17 cellular contexts compared by ENCODE assay signal in the genomic region with DNA sequence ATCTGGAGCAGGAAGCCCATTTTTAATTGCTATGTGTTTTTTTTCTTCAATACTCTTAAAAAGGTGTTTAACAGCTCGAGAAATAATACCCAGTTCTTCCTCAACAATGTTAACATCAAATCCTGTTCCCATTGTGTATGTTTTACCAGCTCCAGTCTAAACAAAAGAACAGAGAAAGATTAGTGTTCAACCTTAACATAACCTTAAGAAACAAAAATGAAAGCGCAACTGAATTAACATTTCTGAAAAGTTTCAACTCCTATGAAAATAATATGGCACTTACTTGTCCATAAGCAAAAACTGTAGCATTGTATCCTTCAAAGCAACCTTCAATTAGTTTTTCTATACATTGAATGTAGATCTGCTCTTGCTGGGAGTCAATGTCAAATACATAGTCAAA.
"Had no signal": no experiment of that assay in that cellular context is flagged by ENCODE, and none has a peak within 500 bp of the region (broad histone marks: within the 10 kb centered on the region; RNA-seq: fewer than 3 reads in every experiment).

No MANE protein-coding gene starts in this region.

- H3K27ac ChIP-seq: right lobe of liver had no signal

- DNase-seq: activated CD4-positive, CD25-positive, alpha-beta regulatory T cell treated with anti-CD3 and anti-CD28 coated beads, Interleukin-2, amount 50 U/mL, for 72 hours; activated gamma-delta T cell treated with Interleukin-2 at 50 U/mL for 16 hours; activated naive CD8-positive, alpha-beta T cell treated with anti-CD3 and anti-CD28 coated beads, Interleukin-2, amount 50 U/mL, for 24 hours; activated T-cell treated with anti-CD3 and anti-CD28 coated beads, Interleukin-2, amount 50 U/mL, for 24 hours; aorta; effector memory CD4-positive, alpha-beta T cell; foreskin melanocyte; kidney glomerular epithelial cell; left ventricle myocardium superior; mesenchymal stem cell; nucleus accumbens; right lobe of liver; stimulated activated naive CD8-positive, alpha-beta T cell treated with anti-CD3 and anti-CD28 coated beads, Interleukin-15, amount 100 ng/mL, for 72 hours had no signal

- H3K4me1 Mint-ChIP-seq: nephron had no signal

- H3K36me3 ChIP-seq: right lobe of liver had no signal

- H3K4me3 Mint-ChIP-seq: activated naive CD8-positive, alpha-beta T cell treated with anti-CD3 and anti-CD28 coated beads, Interleukin-2, amount 50 U/mL, for 24 hours; activated T-cell treated with anti-CD3 and anti-CD28 coated beads, Interleukin-2, amount 50 U/mL, for 24 hours; dendritic cell treated with granulocyte-macrophage colony-stimulating factor and Interleukin-4, amounts not matched to agents 40 ng/mL and 50 ng/mL, for 4 days; nephron; type B pancreatic cell had no signal

- H3K27ac Mint-ChIP-seq: activated naive CD8-positive, alpha-beta T cell treated with anti-CD3 and anti-CD28 coated beads, Interleukin-2, amount 50 U/mL, for 24 hours; activated T-cell treated with anti-CD3 and anti-CD28 coated beads, Interleukin-2, amount 50 U/mL, for 24 hours; dendritic cell treated with granulocyte-macrophage colony-stimulating factor and Interleukin-4, amounts not matched to agents 40 ng/mL and 50 ng/mL, for 4 days; nephron; type B pancreatic cell had no signal

- H3K4me3 ChIP-seq: right lobe of liver, smooth muscle cell had no signal

- H3K4me2 ChIP-seq: smooth muscle cell had no signal

- H3K9me3 Mint-ChIP-seq: activated naive CD8-positive, alpha-beta T cell treated with anti-CD3 and anti-CD28 coated beads, Interleukin-2, amount 50 U/mL, for 24 hours; activated T-cell treated with anti-CD3 and anti-CD28 coated beads, Interleukin-2, amount 50 U/mL, for 24 hours; dendritic cell treated with granulocyte-macrophage colony-stimulating factor and Interleukin-4, amounts not matched to agents 40 ng/mL and 50 ng/mL, for 4 days; nephron had no signal

- H3K27me3 Mint-ChIP-seq: activated naive CD8-positive, alpha-beta T cell treated with anti-CD3 and anti-CD28 coated beads, Interleukin-2, amount 50 U/mL, for 24 hours; activated T-cell treated with anti-CD3 and anti-CD28 coated beads, Interleukin-2, amount 50 U/mL, for 24 hours; dendritic cell treated with granulocyte-macrophage colony-stimulating factor and Interleukin-4, amounts not matched to agents 40 ng/mL and 50 ng/mL, for 4 days; stimulated activated naive CD8-positive, alpha-beta T cell treated with anti-CD3 and anti-CD28 coated beads, Interleukin-15, amount 100 ng/mL, for 72 hours; type B pancreatic cell had no signal

- H3K27me3 ChIP-seq: right lobe of liver had no signal

- ATAC-seq: activated naive CD8-positive, alpha-beta T cell treated with anti-CD3 and anti-CD28 coated beads, Interleukin-2, amount 50 U/mL, for 24 hours; left ventricle myocardium superior; right lobe of liver; stimulated activated naive CD8-positive, alpha-beta T cell treated with anti-CD3 and anti-CD28 coated beads, Interleukin-15, amount 100 ng/mL, for 72 hours had no signal
